ENCODE assay signal across 22 cellular contexts in genomic region chrX:63404332-63404731, GRCh38.
"Had no signal": no experiment of that assay in that cellular context is flagged by ENCODE, and none has a peak within 500 bp of the region (broad histone marks: within the 10 kb centered on the region; RNA-seq: fewer than 3 reads in every experiment).

No MANE protein-coding gene starts in this region.

- DNase-seq: IMR-90, Karpas-422, KG1, MG63, NCI-H1092 treated with DMSO at 0.1 percent for 48 hours, NCI-H1436, NCI-H187, NCI-H2029, NCI-H2081 treated with DMSO at 0.1 percent for 48 hours, NCI-H226, NCI-H446, NCI-H510A, NCI-H524 treated with DMSO at 0.1 percent for 48 hours, NCI-H69, NCI-H774, Right ventricle myocardium superior, RPMI8226, SIG-M5 had no signal

- H3K27ac ChIP-seq: SJSA1, SK-N-MC had no signal

- H3K4me3 ChIP-seq: MG63, SJSA1, SK-N-MC had no signal

- H3K4me1 ChIP-seq: SJSA1 had no signal

- FAIRE-seq: HepG2, RCC 7860 had no signal

- H3K9me3 ChIP-seq: MG63, SJSA1 had no signal

- H3K36me3 ChIP-seq: MG63, SJSA1 had no signal

- H3K27me3 ChIP-seq: MG63, SJSA1 had no signal

- ATAC-seq: HepG2 had no signal
